30 cellular contexts compared by ENCODE assay signal in genomic region chr2:40652155-40652554, GRCh38.
"Had no signal": no experiment of that assay in that cellular context is flagged by ENCODE, and none has a peak within 500 bp of the region (broad histone marks: within the 10 kb centered on the region; RNA-seq: fewer than 3 reads in every experiment).

No MANE protein-coding gene starts in this region.

- H3K4me1 ChIP-seq: colonic mucosa, esophagus muscularis mucosa, esophagus squamous epithelium, gastrocnemius medialis, gastroesophageal sphincter, heart left ventricle, heart right ventricle had no signal

- H3K27me3 ChIP-seq: colonic mucosa, esophagus muscularis mucosa, esophagus squamous epithelium, foreskin keratinocyte, gastrocnemius medialis, gastroesophageal sphincter, heart left ventricle, heart right ventricle, hepatocyte had no signal

- H3K27ac Mint-ChIP-seq: dendritic cell treated with granulocyte-macrophage colony-stimulating factor and Interleukin-4, amounts not matched to agents 40 ng/mL and 50 ng/mL, for 4 days; effector memory CD8-positive, alpha-beta T cell; endodermal cell had no signal

- H3K4me3 Mint-ChIP-seq: dendritic cell treated with granulocyte-macrophage colony-stimulating factor and Interleukin-4, amounts not matched to agents 40 ng/mL and 50 ng/mL, for 4 days; effector memory CD8-positive, alpha-beta T cell; endodermal cell had no signal

- FAIRE-seq: colon, endometrium, endothelial cell of umbilical vein, frontal cortex had no signal

- H3K4me2 ChIP-seq: hepatocyte had no signal

- H3K4me3 ChIP-seq: colonic mucosa, coronary artery, dorsolateral prefrontal cortex, esophagus muscularis mucosa, esophagus squamous epithelium, gastrocnemius medialis, gastroesophageal sphincter, heart left ventricle, heart right ventricle, hepatocyte had no signal

- H3K27me3 Mint-ChIP-seq: dendritic cell treated with granulocyte-macrophage colony-stimulating factor and Interleukin-4, amounts not matched to agents 40 ng/mL and 50 ng/mL, for 4 days; effector memory CD8-positive, alpha-beta T cell had no signal

- H3K9me3 ChIP-seq: colonic mucosa, esophagus muscularis mucosa, esophagus squamous epithelium, gastrocnemius medialis, gastroesophageal sphincter, heart left ventricle, heart right ventricle had no signal

- DNase-seq: colonic mucosa; cortex of kidney; dermis blood vessel endothelial cell; dorsolateral prefrontal cortex; effector CD4-positive, alpha-beta T cell; effector CD8-positive, alpha-beta T cell; effector memory CD4-positive, alpha-beta T cell; effector memory CD8-positive, alpha-beta T cell; endodermal cell; erythroblast; esophagus squamous epithelium; foreskin fibroblast; foreskin keratinocyte; foreskin melanocyte; gastrocnemius medialis; glutamatergic neuron; head of caudate nucleus; heart left ventricle; heart right ventricle had no signal

- H2AFZ ChIP-seq: hepatocyte had no signal

- H3K9me3 Mint-ChIP-seq: dendritic cell treated with granulocyte-macrophage colony-stimulating factor and Interleukin-4, amounts not matched to agents 40 ng/mL and 50 ng/mL, for 4 days; endodermal cell had no signal

- H3K79me2 ChIP-seq: hepatocyte had no signal

- H3K27ac ChIP-seq: colonic mucosa, coronary artery, dorsolateral prefrontal cortex, epithelial cell of prostate, esophagus muscularis mucosa, esophagus squamous epithelium, foreskin keratinocyte, gastrocnemius medialis, gastroesophageal sphincter, heart left ventricle, heart right ventricle, hepatocyte had no signal

- H3K36me3 ChIP-seq: colonic mucosa, esophagus muscularis mucosa, esophagus squamous epithelium, gastrocnemius medialis, gastroesophageal sphincter, heart left ventricle, heart right ventricle had no signal

- ATAC-seq: effector memory CD8-positive, alpha-beta T cell; esophagus mucosa; foreskin keratinocyte; gastrocnemius medialis; gastroesophageal sphincter; heart left ventricle; heart right ventricle had no signal
